ENCODE assay signal across 1 cellular context in genomic region chr17:40822132-40822812, GRCh38.
TF ChIP-seq lines count a peak whose summit lies in the region.

Gene KRT10 (minus strand): TSS chr17:40822614. CDS start chr17:40822585, 29 bp downstream.

TF ChIP-seq in GM23338, 12 proteins besides CTCF, POLR2A, EP300 and RAD21 (continued from another document):
- TF ChIP-seq ZNF462 (CRISPR knock-in tag; IDR thresholded peaks at IDR 0.05) (no peak), CREB1 (CRISPR knock-in tag; IDR thresholded peaks at IDR 0.05; ENCODE audit: low read depth) (no peak), POLR2AphosphoS5 (IDR thresholded peaks at IDR 0.05; ENCODE audit: low read depth) (no peak), STAT1 (IDR thresholded peaks at IDR 0.05; ENCODE audit: unreplicated experiment) (no peak), JUNB (IDR thresholded peaks at IDR 0.05; ENCODE audit: unreplicated experiment) (no peak), EZH2phosphoT487 (IDR thresholded peaks at IDR 0.05; ENCODE audit: unreplicated experiment) (no peak)
TF ChIP-seq in GM23338: peak in this region for 0.
